In the genomic region with DNA sequence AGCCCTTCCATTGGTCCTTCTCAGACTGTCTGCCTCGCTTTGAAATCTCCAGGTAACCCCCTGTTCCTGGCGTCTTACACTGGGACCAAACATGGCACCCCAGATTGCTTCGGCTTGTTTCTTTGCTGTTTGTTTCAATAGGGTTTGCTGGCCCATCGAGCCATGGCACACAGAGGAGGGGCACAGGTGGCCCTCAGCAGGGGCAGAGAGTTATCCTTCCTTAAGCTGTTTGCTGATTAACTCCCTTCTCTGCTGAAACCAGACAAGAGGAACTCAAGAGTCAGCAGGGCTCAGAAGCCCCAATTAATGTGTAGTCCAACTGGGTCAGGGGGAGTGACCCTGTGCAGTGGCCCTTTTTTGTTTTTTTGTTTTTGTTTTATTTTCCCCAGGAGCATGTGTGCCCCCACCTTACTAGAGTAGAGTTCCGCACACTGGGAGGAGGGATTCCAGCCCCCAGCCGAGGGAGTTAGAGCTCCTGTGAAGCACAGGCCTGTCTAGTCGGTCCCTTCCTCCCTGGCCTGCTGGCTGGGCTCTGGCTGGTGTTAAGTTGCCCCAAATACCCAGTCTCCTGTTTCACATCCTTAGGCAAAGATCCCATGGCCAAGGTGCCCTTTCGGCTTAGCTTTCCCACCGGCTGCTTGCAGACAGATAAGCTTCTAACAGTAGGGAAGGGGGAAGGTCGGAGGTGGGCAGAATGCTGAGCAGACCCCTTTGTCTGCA, we compare ENCODE assay signal across 1 cellular context.
TF ChIP-seq lines count a peak whose summit lies in the region.

No MANE protein-coding gene starts in this region.

TF ChIP-seq in SK-N-SH, 30 proteins besides CTCF, POLR2A, EP300 and RAD21 (continued from another document):
- TF ChIP-seq, protein P1, sequence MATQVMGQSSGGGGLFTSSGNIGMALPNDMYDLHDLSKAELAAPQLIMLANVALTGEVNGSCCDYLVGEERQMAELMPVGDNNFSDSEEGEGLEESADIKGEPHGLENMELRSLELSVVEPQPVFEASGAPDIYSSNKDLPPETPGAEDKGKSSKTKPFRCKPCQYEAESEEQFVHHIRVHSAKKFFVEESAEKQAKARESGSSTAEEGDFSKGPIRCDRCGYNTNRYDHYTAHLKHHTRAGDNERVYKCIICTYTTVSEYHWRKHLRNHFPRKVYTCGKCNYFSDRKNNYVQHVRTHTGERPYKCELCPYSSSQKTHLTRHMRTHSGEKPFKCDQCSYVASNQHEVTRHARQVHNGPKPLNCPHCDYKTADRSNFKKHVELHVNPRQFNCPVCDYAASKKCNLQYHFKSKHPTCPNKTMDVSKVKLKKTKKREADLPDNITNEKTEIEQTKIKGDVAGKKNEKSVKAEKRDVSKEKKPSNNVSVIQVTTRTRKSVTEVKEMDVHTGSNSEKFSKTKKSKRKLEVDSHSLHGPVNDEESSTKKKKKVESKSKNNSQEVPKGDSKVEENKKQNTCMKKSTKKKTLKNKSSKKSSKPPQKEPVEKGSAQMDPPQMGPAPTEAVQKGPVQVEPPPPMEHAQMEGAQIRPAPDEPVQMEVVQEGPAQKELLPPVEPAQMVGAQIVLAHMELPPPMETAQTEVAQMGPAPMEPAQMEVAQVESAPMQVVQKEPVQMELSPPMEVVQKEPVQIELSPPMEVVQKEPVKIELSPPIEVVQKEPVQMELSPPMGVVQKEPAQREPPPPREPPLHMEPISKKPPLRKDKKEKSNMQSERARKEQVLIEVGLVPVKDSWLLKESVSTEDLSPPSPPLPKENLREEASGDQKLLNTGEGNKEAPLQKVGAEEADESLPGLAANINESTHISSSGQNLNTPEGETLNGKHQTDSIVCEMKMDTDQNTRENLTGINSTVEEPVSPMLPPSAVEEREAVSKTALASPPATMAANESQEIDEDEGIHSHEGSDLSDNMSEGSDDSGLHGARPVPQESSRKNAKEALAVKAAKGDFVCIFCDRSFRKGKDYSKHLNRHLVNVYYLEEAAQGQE (IDR thresholded peaks at IDR 0.05; ENCODE audit: low read depth, low read length), result no peak
- TF ChIP-seq TCF12 (IDR thresholded peaks at IDR 0.05), result no peak
- TF ChIP-seq, protein P2, sequence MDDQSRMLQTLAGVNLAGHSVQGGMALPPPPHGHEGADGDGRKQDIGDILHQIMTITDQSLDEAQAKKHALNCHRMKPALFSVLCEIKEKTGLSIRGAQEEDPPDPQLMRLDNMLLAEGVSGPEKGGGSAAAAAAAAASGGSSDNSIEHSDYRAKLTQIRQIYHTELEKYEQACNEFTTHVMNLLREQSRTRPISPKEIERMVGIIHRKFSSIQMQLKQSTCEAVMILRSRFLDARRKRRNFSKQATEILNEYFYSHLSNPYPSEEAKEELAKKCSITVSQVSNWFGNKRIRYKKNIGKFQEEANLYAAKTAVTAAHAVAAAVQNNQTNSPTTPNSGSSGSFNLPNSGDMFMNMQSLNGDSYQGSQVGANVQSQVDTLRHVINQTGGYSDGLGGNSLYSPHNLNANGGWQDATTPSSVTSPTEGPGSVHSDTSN (IDR thresholded peaks at IDR 0.05), result no peak
- no peak for TF ChIP-seq MXI1 (IDR thresholded peaks at IDR 0.05; ENCODE audit: low read depth, low read length)
- no peak for TF ChIP-seq SMC3 (IDR thresholded peaks at IDR 0.05; ENCODE audit: low read depth, low read length)
- TF ChIP-seq, protein P3, sequence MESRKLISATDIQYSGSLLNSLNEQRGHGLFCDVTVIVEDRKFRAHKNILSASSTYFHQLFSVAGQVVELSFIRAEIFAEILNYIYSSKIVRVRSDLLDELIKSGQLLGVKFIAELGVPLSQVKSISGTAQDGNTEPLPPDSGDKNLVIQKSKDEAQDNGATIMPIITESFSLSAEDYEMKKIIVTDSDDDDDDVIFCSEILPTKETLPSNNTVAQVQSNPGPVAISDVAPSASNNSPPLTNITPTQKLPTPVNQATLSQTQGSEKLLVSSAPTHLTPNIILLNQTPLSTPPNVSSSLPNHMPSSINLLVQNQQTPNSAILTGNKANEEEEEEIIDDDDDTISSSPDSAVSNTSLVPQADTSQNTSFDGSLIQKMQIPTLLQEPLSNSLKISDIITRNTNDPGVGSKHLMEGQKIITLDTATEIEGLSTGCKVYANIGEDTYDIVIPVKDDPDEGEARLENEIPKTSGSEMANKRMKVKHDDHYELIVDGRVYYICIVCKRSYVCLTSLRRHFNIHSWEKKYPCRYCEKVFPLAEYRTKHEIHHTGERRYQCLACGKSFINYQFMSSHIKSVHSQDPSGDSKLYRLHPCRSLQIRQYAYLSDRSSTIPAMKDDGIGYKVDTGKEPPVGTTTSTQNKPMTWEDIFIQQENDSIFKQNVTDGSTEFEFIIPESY (IDR thresholded peaks at IDR 0.05; ENCODE audit: borderline replicate concordance, low read depth), result no peak
- TF ChIP-seq FOXJ3 (CRISPR knock-in tag; IDR thresholded peaks at IDR 0.05), result no peak
- TF ChIP-seq GABPA (IDR thresholded peaks at IDR 0.05; ENCODE audit: low read depth), result no peak
- TF ChIP-seq NRF1 (IDR thresholded peaks at IDR 0.05; ENCODE audit: low read depth, low read length), result no peak
- TF ChIP-seq MEF2A (IDR thresholded peaks at IDR 0.05; ENCODE audit: borderline replicate concordance, low read depth), result no peak
